Comparison of ENCODE assay signal across 8 cellular contexts in the genomic region with DNA sequence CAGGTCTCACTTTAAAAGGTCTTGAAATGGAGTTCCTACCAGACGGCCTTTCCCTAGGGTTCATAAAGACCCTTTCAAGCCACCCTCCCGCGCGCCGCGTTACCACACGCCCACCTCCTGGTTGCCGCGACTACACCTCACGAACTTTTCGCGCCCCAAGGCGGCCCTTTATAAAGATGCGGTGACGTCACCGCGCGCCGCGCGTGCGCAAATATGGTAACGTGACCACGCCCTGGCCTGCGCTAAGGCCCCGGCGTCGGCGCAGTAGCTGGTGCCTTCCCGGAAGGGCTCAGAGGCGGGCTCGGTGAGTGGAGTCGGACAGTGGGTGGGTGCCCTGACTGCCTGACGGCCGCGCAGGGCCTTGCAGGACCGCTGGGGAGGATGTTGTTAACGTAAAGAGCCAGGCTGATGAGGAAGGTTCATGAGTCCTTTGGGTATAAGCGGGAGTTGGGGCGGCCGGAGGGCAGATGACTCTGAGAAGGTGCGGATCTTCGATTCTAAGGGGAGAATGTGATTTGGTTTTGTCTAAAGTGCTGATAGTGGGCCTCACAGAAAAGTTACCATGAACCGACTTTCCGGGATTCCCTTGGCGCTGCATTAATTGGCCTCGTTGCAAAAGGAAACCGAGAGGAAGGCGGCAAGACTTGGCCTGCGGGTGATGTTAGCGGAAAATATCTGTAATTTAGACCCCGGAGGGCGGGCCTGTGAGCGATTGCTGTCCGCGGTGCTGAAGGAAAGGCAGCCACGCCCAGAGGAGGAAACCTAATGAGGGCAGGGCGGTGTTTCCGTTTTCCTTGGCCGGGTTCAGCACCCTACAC. TPM values are rescaled to one million over a fixed set of nuclear protein-coding genes. Genes with fewer than 3 reads are reported as not detected.
DNase-seq lines count a peak whose midpoint lies in the region; ATAC-seq and TF ChIP-seq lines count a peak whose summit lies in the region.

No MANE protein-coding gene starts in this region.

- peaks cover 3% of the 10 kb centered on the region for H3K4me1 ChIP-seq in CD8-positive, alpha-beta T cell (ENCODE audit: insufficient read depth, low read length)
- H3K4me1 ChIP-seq in HUES48 (ENCODE audit: control insufficient read depth, insufficient read depth, low read length): no peaks in the 10 kb centered on the region
- peaks cover 0 to 12% (median 4%) of the 10 kb centered on the region in 9 donors for H3K4me1 ChIP-seq in heart right ventricle
- H3K4me1 ChIP-seq in tibial nerve: peaks cover 0 to 13% (median 0%) of the 10 kb centered on the region in 4 donors

- H3K9ac ChIP-seq in HUES48 (ENCODE audit: low read depth, low read length): peak overlapping the region; percentile 75

- peak; percentile 8 to 67 (median 53) for DNase-seq in CD8-positive, alpha-beta T cell
- DNase-seq in amniotic stem cell (lab: John Stamatoyannopoulos, UW) (peak; percentile 50), heart right ventricle (peak; percentile 82 to 85), pons (ENCODE audit: low spot score) (peak; percentile 76), tibial nerve (ENCODE audit: low spot score in 2 of 2) (peak; percentile 78 to 80)

- ATAC-seq in CD8-positive, alpha-beta T cell: peak; percentile 62
- ATAC-seq in GM21390 (IDR thresholded peaks at IDR 0.05; ENCODE audit: unreplicated experiment): peak; percentile 93
- ATAC-seq in SK-N-SH treated with all-trans-retinoic acid at 6 μM for 48 hours: peak; percentile 100
- peak; percentile 99 to 100 (median 99) for ATAC-seq in heart right ventricle

- CTCF ChIA-PET in CD8-positive, alpha-beta T cell (lab: Charles Lee): no interaction called here

- no peaks in the 10 kb centered on the region for H3K36me3 Mint-ChIP-seq in CD8-positive, alpha-beta T cell

- no peak overlapping the region for H3K27ac ChIP-seq in CD8-positive, alpha-beta T cell (ENCODE audit: low read depth, low read length)
- H3K27ac ChIP-seq in HUES48 (ENCODE audit: low read depth, low read length) (peak overlapping the region; percentile 56), heart right ventricle (peak overlapping the region in 9 of 10 donors; percentile 15 to 83 (median 67)), tibial nerve (peak overlapping the region in 3 of 4 donors; percentile 59 to 84 (median 82))

- POLR2A ChIA-PET in CD8-positive, alpha-beta T cell (lab: Charles Lee): no interaction called here

- peaks cover 5% of the 10 kb centered on the region for H3K4me1 Mint-ChIP-seq in CD8-positive, alpha-beta T cell (ENCODE audit: low read depth)

- H3K4me3 ChIP-seq in CD8-positive, alpha-beta T cell (ENCODE audit: low read depth, low read length): peak overlapping the region; percentile 61
- H3K4me3 ChIP-seq in HUES48 (ENCODE audit: low read depth, low read length): peak overlapping the region; percentile 84
- peak overlapping the region; percentile 40 to 76 (median 60) for H3K4me3 ChIP-seq in heart right ventricle
- H3K4me3 ChIP-seq in tibial nerve: peak overlapping the region; percentile 53 to 68 (median 58)

- no peaks in the 10 kb centered on the region for H3K9me3 ChIP-seq in CD8-positive, alpha-beta T cell (ENCODE audit: low read length)
- H3K9me3 ChIP-seq in HUES48 (ENCODE audit: control insufficient read depth, insufficient read depth, low read length) (peaks cover 5% of the 10 kb centered on the region; the same call in 1 of the 2 replicates), heart right ventricle (peaks cover 0 to 5% (median 0%) of the 10 kb centered on the region in 11 donors), tibial nerve (no peaks in the 10 kb centered on the region)

- peak in 1 of 2 donors; percentile 66 for TF ChIP-seq EP300 in tibial nerve (IDR thresholded peaks at IDR 0.05)

- intact Hi-C loops in CD8-positive, alpha-beta T cell (cut with DNase I, micrococcal nuclease): no loop called here
- intact Hi-C loops in heart right ventricle (cut with DNase I): loop anchor here in 3 of 10 donors (5.0 to 10.0 kb wide), 2 partner anchors 107 to 114 kb away; no protein-coding TSS in a partner anchor

- no peak for TF ChIP-seq CTCF in CD8-positive, alpha-beta T cell (IDR thresholded peaks at IDR 0.05)
- TF ChIP-seq CTCF in heart right ventricle (IDR thresholded peaks at IDR 0.05) (no peak), tibial nerve (IDR thresholded peaks at IDR 0.05) (no peak)

- H3K27me3 Mint-ChIP-seq in CD8-positive, alpha-beta T cell (ENCODE audit: low read depth): peaks cover 34% of the 10 kb centered on the region

- H3K4me3 Mint-ChIP-seq in CD8-positive, alpha-beta T cell: peak overlapping the region; percentile 84

- H3K27me3 ChIP-seq in CD8-positive, alpha-beta T cell (ENCODE audit: insufficient read depth, low read length): peaks cover 3% of the 10 kb centered on the region
- no peaks in the 10 kb centered on the region for H3K27me3 ChIP-seq in HUES48 (ENCODE audit: control insufficient read depth, insufficient read depth, low read length)
- H3K27me3 ChIP-seq in heart right ventricle: peaks cover 0 to 10% (median 0%) of the 10 kb centered on the region in 7 donors
- H3K27me3 ChIP-seq in tibial nerve: no peaks in the 10 kb centered on the region

- peak overlapping the region; percentile 53 for H3K27ac Mint-ChIP-seq in CD8-positive, alpha-beta T cell

- WGBS in heart right ventricle, 2 donors: 1% methylated on average over 60 of the region's 60 CpGs
- 2% methylated on average over 50 to 59 of the region's 60 CpGs for WGBS in tibial nerve, 2 donors

- no peaks in the 10 kb centered on the region for H3K36me3 ChIP-seq in CD8-positive, alpha-beta T cell (ENCODE audit: insufficient read depth, low read length)
- peaks cover 19% of the 10 kb centered on the region for H3K36me3 ChIP-seq in HUES48 (ENCODE audit: control insufficient read depth, insufficient read depth, low read length)
- peaks cover 0 to 29% (median 0%) of the 10 kb centered on the region in 9 donors for H3K36me3 ChIP-seq in heart right ventricle
- peaks cover 0 to 22% (median 0%) of the 10 kb centered on the region in 3 donors for H3K36me3 ChIP-seq in tibial nerve

- peaks cover 3% of the 10 kb centered on the region for H3K9me3 Mint-ChIP-seq in CD8-positive, alpha-beta T cell

- TF ChIP-seq POLR2A in tibial nerve (IDR thresholded peaks at IDR 0.05): peak in 1 of 2 donors; percentile 38

TF ChIP-seq in SK-N-SH treated with all-trans-retinoic acid at 6 μM for 48 hours, 23 proteins besides CTCF, POLR2A, EP300 and RAD21:
- TF ChIP-seq SNAI2 (CRISPR knock-in tag; IDR thresholded peaks at IDR 0.05) (peak; percentile 55; the same call in 1 of the 2 replicates), ZFP3 (CRISPR knock-in tag; IDR thresholded peaks at IDR 0.05) (0 out of 2 replicates have a peak, but pooled peaks have one; percentile 28), CSDC2 (CRISPR knock-in tag; IDR thresholded peaks at IDR 0.05) (peak; percentile 20; the same call in 1 of the 2 replicates)
- TF ChIP-seq, protein P1, sequence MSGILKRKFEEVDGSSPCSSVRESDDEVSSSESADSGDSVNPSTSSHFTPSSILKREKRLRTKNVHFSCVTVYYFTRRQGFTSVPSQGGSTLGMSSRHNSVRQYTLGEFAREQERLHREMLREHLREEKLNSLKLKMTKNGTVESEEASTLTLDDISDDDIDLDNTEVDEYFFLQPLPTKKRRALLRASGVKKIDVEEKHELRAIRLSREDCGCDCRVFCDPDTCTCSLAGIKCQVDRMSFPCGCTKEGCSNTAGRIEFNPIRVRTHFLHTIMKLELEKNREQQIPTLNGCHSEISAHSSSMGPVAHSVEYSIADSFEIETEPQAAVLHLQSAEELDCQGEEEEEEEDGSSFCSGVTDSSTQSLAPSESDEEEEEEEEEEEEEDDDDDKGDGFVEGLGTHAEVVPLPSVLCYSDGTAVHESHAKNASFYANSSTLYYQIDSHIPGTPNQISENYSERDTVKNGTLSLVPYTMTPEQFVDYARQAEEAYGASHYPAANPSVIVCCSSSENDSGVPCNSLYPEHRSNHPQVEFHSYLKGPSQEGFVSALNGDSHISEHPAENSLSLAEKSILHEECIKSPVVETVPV (CRISPR knock-in tag; IDR thresholded peaks at IDR 0.05): no peak
- TF ChIP-seq, protein P2, sequence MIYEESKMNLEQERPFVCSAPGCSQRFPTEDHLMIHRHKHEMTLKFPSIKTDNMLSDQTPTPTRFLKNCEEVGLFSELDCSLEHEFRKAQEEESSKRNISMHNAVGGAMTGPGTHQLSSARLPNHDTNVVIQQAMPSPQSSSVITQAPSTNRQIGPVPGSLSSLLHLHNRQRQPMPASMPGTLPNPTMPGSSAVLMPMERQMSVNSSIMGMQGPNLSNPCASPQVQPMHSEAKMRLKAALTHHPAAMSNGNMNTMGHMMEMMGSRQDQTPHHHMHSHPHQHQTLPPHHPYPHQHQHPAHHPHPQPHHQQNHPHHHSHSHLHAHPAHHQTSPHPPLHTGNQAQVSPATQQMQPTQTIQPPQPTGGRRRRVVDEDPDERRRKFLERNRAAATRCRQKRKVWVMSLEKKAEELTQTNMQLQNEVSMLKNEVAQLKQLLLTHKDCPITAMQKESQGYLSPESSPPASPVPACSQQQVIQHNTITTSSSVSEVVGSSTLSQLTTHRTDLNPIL (CRISPR knock-in tag; IDR thresholded peaks at IDR 0.05; ENCODE audit: low read depth): peak; percentile 51; the same call in 1 of the 2 replicates
TF ChIP-seq in SK-N-SH treated with all-trans-retinoic acid at 6 μM for 48 hours: peak in this region for 4.

RNA-seq across cellular contexts. Expression of a gene that starts 54.4 kb away (rescaled TPM):
- not detected for total RNA-seq in CD8-positive, alpha-beta T cell
- total RNA-seq in heart right ventricle: not detected
- polyA plus RNA-seq in heart right ventricle: not detected
- total RNA-seq in tibial nerve: not detected
